ENCODE assay signal across 10 cellular contexts in genomic region chr17:5741810-5742209, GRCh38.
"Had no signal": no experiment of that assay in that cellular context is flagged by ENCODE, and none has a peak within 500 bp of the region (broad histone marks: within the 10 kb centered on the region; RNA-seq: fewer than 3 reads in every experiment).

No MANE protein-coding gene starts in this region.

- H3K27ac Mint-ChIP-seq: HFFc6, IgD-negative memory B cell had no signal

- H3K4me3 ChIP-seq: GM23248, HAP-1 had no signal

- H3K36me3 Mint-ChIP-seq: IgD-negative memory B cell had no signal

- H3K4me3 Mint-ChIP-seq: HFFc6, IgD-negative memory B cell had no signal

- H3K9ac ChIP-seq: GM23248 had no signal

- H3K4me1 Mint-ChIP-seq: IgD-negative memory B cell had no signal

- DNase-seq: GM23248, GOT3, H7, HFFc6, KBM-7 had no signal

- ATAC-seq: HCT116, HepG2 had no signal

- H3K27ac ChIP-seq: GM23248, HL-60 had no signal

- H3K9me3 Mint-ChIP-seq: HFFc6, IgD-negative memory B cell had no signal

- H2AFZ ChIP-seq: GM23248 had no signal

- H3K36me3 ChIP-seq: HAP-1 had no signal

- H3K4me1 ChIP-seq: HAP-1 had no signal

- H3K9me3 ChIP-seq: HAP-1 had no signal
